ENCODE assay signal across 8 cellular contexts in the genomic region with DNA sequence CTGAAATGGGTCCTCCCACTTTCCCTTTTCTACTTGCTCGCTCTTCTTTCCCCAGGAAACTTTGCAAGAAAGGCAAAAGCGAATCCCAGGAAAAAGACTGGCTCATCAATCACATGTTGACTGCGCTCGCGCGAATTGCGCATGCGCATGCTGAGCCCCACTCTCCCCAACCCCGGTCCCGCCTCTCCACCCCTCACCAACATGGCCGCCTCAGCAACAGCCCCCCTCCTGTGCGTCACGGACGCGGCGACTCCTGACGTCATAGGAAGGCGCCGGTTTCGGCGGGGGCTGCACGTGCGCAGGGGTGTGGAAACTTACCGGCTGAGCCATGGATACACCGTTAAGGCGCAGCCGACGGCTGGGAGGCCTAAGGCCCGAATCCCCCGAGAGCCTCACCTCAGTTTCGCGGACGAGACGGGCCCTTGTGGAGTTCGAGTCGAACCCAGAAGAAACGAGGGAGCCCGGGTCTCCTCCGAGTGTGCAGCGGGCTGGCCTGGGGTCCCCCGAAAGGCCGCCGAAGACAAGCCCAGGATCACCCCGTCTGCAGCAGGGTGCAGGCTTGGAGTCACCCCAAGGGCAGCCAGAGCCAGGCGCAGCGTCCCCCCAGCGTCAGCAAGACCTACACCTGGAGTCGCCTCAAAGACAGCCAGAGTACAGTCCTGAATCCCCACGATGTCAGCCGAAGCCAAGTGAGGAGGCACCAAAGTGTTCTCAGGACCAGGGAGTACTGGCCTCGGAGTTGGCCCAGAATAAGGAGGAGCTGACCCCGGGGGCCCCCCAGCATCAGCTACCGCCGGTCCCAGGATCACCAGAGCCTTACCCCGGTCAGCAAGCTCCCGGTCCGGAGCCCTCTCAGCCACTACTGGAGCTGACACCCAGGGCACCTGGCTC. TPM values are rescaled to one million over a fixed set of nuclear protein-coding genes. Genes with fewer than 3 reads are reported as not detected.
DNase-seq lines count a peak whose midpoint lies in the region; ATAC-seq and TF ChIP-seq lines count a peak whose summit lies in the region.

A gene with protein sequence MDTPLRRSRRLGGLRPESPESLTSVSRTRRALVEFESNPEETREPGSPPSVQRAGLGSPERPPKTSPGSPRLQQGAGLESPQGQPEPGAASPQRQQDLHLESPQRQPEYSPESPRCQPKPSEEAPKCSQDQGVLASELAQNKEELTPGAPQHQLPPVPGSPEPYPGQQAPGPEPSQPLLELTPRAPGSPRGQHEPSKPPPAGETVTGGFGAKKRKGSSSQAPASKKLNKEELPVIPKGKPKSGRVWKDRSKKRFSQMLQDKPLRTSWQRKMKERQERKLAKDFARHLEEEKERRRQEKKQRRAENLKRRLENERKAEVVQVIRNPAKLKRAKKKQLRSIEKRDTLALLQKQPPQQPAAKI (plus strand): TSS at position 317 of the 891 bp plus-strand sequence. CDS start 12 bp downstream, at position 329.

- DNase-seq in GM13977 (ENCODE audit: low spot score) (peak; percentile 98), NCI-H146 treated with DMSO at 0.1 percent for 48 hours (lab: John Stamatoyannopoulos, UW; ENCODE audit: unreplicated experiment) (peak; percentile 73), T-helper 2 cell (peak; percentile 95 to 99 (median 97)), amygdala (lab: John Stamatoyannopoulos, UW) (peak; percentile 29 to 97 (median 91)), left ventricle myocardium inferior (peak; percentile 97), posterior vena cava (ENCODE audit: low spot score) (peak; percentile 99), upper lobe of left lung (peak; percentile 95 to 99)

- H3K4me3 ChIP-seq in left ventricle myocardium inferior (peak within 1 kb of the TSS; percentile 88), upper lobe of left lung (peak within 1 kb of the TSS; percentile 80 to 96 (median 84))

- H3K36me3 ChIP-seq in left ventricle myocardium inferior (no peaks in the 10 kb centered on the region), upper lobe of left lung (no peaks in the 10 kb centered on the region)

- ATAC-seq in HG02840 (IDR thresholded peaks at IDR 0.05; ENCODE audit: low FRiP score, unreplicated experiment) (peak; percentile 81), upper lobe of left lung (ENCODE audit: low FRiP score in 2 of 2) (peak; percentile 95 to 96)

- intact Hi-C loops in left ventricle myocardium inferior (cut with micrococcal nuclease) (no loop called here), posterior vena cava (cut with DNase I) (no loop called here)

- H3K4me1 ChIP-seq in left ventricle myocardium inferior (peaks cover 50% of the 10 kb centered on the region), upper lobe of left lung (peaks cover 21 to 44% (median 31%) of the 10 kb centered on the region in 4 donors)

- peak within 1 kb of the TSS; percentile 88 for H3K27ac ChIP-seq in left ventricle myocardium inferior (replicated peaks)
- H3K27ac ChIP-seq in upper lobe of left lung: peak within 1 kb of the TSS; percentile 64 to 76 (median 74)

- H3K27me3 ChIP-seq in left ventricle myocardium inferior (ENCODE audit: low read depth): no peaks in the 10 kb centered on the region
- no peaks in the 10 kb centered on the region for H3K27me3 ChIP-seq in upper lobe of left lung

- TF ChIP-seq POLR2A in upper lobe of left lung (IDR thresholded peaks at IDR 0.05): peak in 2 of 4 donors; percentile 37 to 38

- H3K9me3 ChIP-seq in left ventricle myocardium inferior (replicated peaks) (no peaks in the 10 kb centered on the region), upper lobe of left lung (no peaks in the 10 kb centered on the region)

- peak in 1 of 4 donors; percentile 53 for TF ChIP-seq EP300 in upper lobe of left lung (IDR thresholded peaks at IDR 0.05)

- no peak for TF ChIP-seq CTCF in GM13977 (IDR thresholded peaks at IDR 0.05; ENCODE audit: extremely low read depth, insufficient read depth, missing control alignments)
- TF ChIP-seq CTCF in left ventricle myocardium inferior (IDR thresholded peaks at IDR 0.05; ENCODE audit: borderline replicate concordance): no peak
- peak in 3 of 6 experiments; percentile 9 to 29 (median 16) for TF ChIP-seq CTCF in upper lobe of left lung (IDR thresholded peaks at IDR 0.05)

- in situ Hi-C loops in GM13977 (cut with MboI; ENCODE audit: low pct_unique_long_range_greater_than_20kb, low sequenced_read_pairs, unreplicated experiment): loop anchor here (25.0 kb wide), 1 partner anchor 345 kb away; no protein-coding TSS in a partner anchor

- 1 to 2% methylated on average over 17 to 57 of the region's 57 CpGs for WGBS in upper lobe of left lung, 2 donors

RNA-seq across cellular contexts. Expression of the gene that starts here (rescaled TPM):
- 9.3 TPM for total RNA-seq in left ventricle myocardium inferior
- 10 to 100 TPM; 14.9 to 21.9 TPM for total RNA-seq in posterior vena cava
- total RNA-seq in upper lobe of left lung: 10 to 100 TPM in 5 of 6 donors, 1 to 10 TPM in 1; 9.0 to 25.1 (median 17.9) TPM

Comparison
In these comparisons a context has a peak if more than half of its experiments do, and no peak if none do; other contexts are left out.
1. Peak in every context shown above with its lines: DNase-seq, ATAC-seq, H3K4me3 ChIP-seq and H3K27ac ChIP-seq.